In genomic region chr11:8682219-8683114, GRCh38 we compare ENCODE assay signal across 8 cellular contexts. TPM values are rescaled to one million over a fixed set of nuclear protein-coding genes. Genes with fewer than 3 reads are reported as not detected.
DNase-seq lines count a peak whose midpoint lies in the region; FAIRE-seq and TF ChIP-seq lines count a peak whose summit lies in the region.

RPL27A (plus strand) TSS chr11:8682792; CDS start chr11:8682814, 22 bp downstream.
TRIM66 (minus strand) TSS chr11:8682665; CDS start chr11:8672274, 10,391 bp downstream.

- in situ Hi-C loops in SK-MEL-5 (cut with HindIII; ENCODE audit: low pct_unique_long_range_greater_than_20kb, low sequenced_read_pairs) = no loop called here

- DNase-seq in GM04504 (ENCODE audit: low read depth) (peak; percentile 91), HFFc6 (peak; percentile 95), NAMALWA (ENCODE audit: low spot score) (peak; percentile 97), SK-MEL-5 (ENCODE audit: low read depth, low spot score) (peak; percentile 96), frontal cortex (ENCODE audit: low spot score in 2 of 2) (peak; percentile 88 to 89), non-pigmented ciliary epithelial cell (ENCODE audit: low read depth) (peak; percentile 76), substantia nigra (lab: John Stamatoyannopoulos, UW) (peak; percentile 79 to 99 (median 96))
- DNase-seq in activated naive CD4-positive, alpha-beta T cell treated with Interleukin-2 at 50 U/mL for 16 hours = peak; percentile 99

- peaks cover 67% of the 10 kb centered on the region for H3K36me3 Mint-ChIP-seq in HFFc6 (ENCODE audit: low read depth)

- peaks cover 54% of the 10 kb centered on the region for H3K4me1 Mint-ChIP-seq in HFFc6 (ENCODE audit: low read depth)

- peak within 1 kb of the TSS; percentile 84 for H3K27ac ChIP-seq in substantia nigra (ENCODE audit: low read depth, low read length, poor library complexity, severe bottlenecking)

- H3K4me3 Mint-ChIP-seq in HFFc6 = peak within 1 kb of the TSS; percentile 96

- peaks cover 4% of the 10 kb centered on the region; the same call in 1 of the 2 replicates for H3K9me3 Mint-ChIP-seq in HFFc6

- peaks cover 3% of the 10 kb centered on the region for H3K27me3 Mint-ChIP-seq in HFFc6 (ENCODE audit: insufficient read depth)

- peak; percentile 24; the same call in 1 of the 2 replicates for TF ChIP-seq CTCF in HFFc6 (IDR thresholded peaks at IDR 0.05)

- peak within 1 kb of the TSS; percentile 92 for H3K27ac Mint-ChIP-seq in HFFc6

- FAIRE-seq in frontal cortex (lab: Jason Lieb, UNC) = no peak

RNA-seq across cellular contexts. Expression of gene RPL27A, which starts in this region (rescaled TPM):
- total RNA-seq in HFFc6 (2021; fragmentation: NEBNext Ultra II Directional; extraction: Animal tissue kit (Norgen Biotek cat#: 25700)) = 1,000 to 10,000 TPM in 4 of 6 experiments, 100 to 1,000 TPM in 2; 973 to 1,209 (median 1,069) TPM
- 1,031 and 1,139 TPM in 2 replicates for total RNA-seq in SK-MEL-5 (2014; rRNA removed; shearing (Covaris generic))
- polyA plus RNA-seq in SK-MEL-5 (2015; cell fraction: cytosol; rRNA removed) = 1,189 and 1,558 TPM in 2 replicates
- polyA plus RNA-seq in SK-MEL-5 (2015; cell fraction: nucleus; rRNA removed) = 390 and 396 TPM in 2 replicates
- 667 TPM for total RNA-seq in frontal cortex

RNA-seq across cellular contexts. Expression of gene TRIM66, which starts in this region (rescaled TPM):
- total RNA-seq in HFFc6 (2021; fragmentation: NEBNext Ultra II Directional; extraction: Animal tissue kit (Norgen Biotek cat#: 25700)) = 1 to 10 TPM; 4.5 to 6.9 (median 5.6) TPM
- 5.8 and 6.5 TPM in 2 replicates for total RNA-seq in SK-MEL-5 (2014; rRNA removed; shearing (Covaris generic))
- 6.5 and 11.5 TPM in 2 replicates for polyA plus RNA-seq in SK-MEL-5 (2015; cell fraction: cytosol; rRNA removed)
- 24.0 and 44.8 TPM in 2 replicates for polyA plus RNA-seq in SK-MEL-5 (2015; cell fraction: nucleus; rRNA removed)
- total RNA-seq in frontal cortex = 2.9 TPM

Comparison
In these comparisons a context has a peak if more than half of its experiments do, and no peak if none do; other contexts are left out.
1. Peak in every context shown above with its lines: DNase-seq and H3K27ac ChIP-seq.